ENCODE assay signal across 8 cellular contexts in the genomic region with DNA sequence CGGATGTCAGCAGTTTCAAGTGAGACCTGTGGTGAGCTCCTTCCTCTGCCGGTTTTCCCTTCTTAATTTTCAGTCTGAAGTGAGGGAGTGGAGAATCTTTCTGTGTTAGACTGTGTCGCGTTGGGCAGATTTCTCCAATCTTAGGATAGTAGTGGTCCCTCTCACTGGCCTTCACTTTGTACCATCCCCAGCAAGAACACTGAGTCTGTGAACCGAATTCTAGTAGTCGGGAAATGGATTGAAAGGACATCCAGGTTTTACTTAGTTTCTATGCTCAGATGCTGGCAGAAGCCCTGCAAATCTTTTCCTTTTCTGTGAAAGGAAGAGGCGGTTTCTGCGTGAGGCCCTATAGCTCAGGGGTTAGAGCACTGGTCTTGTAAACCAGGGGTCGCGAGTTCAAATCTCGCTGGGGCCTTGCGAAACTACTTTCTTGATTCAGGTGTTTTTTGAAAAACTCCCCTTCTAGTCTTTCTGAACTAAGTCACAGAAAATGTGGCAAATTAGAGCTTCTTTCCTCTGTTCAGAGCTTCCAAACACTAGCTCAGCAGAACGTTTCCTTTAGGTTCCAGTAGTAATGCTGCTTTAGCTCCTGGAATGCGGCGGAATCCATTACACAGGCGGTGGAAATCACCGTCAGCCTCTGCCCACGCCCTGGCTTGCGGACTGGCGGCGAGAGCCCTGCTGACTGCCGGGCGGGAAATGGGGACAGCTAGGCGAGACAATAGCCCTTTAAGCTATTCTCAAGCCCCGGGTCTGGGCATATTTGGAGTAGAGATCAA. TPM values are rescaled to one million over a fixed set of nuclear protein-coding genes. Genes with fewer than 3 reads are reported as not detected.
DNase-seq lines count a peak whose midpoint lies in the region; ATAC-seq, FAIRE-seq and TF ChIP-seq lines count a peak whose summit lies in the region.

No MANE protein-coding gene starts in this region.

- H3K4me3 Mint-ChIP-seq in endothelial cell (ENCODE audit: unreplicated experiment) = no peak overlapping the region

- TF ChIP-seq CTCF in endothelial cell (IDR thresholded peaks at IDR 0.05; ENCODE audit: unreplicated experiment) = no peak
- no peak for TF ChIP-seq CTCF in WERI-Rb-1 (IDR thresholded peaks at IDR 0.05; ENCODE audit: low read depth, low read length)

- H3K36me3 ChIP-seq in mesodermal cell (ENCODE audit: control insufficient read depth, insufficient read depth, low read length) = no peaks in the 10 kb centered on the region
- H3K36me3 ChIP-seq in WERI-Rb-1 = no peaks in the 10 kb centered on the region

- H3K27ac ChIP-seq in mesodermal cell (ENCODE audit: low read depth, low read length, severe bottlenecking) = peak overlapping the region; percentile 95
- no peak overlapping the region for H3K27ac ChIP-seq in WERI-Rb-1

- FAIRE-seq in GM12892 (lab: Jason Lieb, UNC) = peak; percentile 77

- peaks cover 9% of the 10 kb centered on the region for H3K4me1 Mint-ChIP-seq in endothelial cell (ENCODE audit: unreplicated experiment)

- H3K27me3 ChIP-seq in WERI-Rb-1 (ENCODE audit: insufficient read depth, low read depth, severe bottlenecking) = peaks cover 95% of the 10 kb centered on the region

- H3K4me1 ChIP-seq in mesodermal cell (ENCODE audit: control insufficient read depth, insufficient read depth, low read length, poor library complexity, severe bottlenecking) = peaks cover 5% of the 10 kb centered on the region

- H3K36me3 Mint-ChIP-seq in endothelial cell (ENCODE audit: low read depth, unreplicated experiment) = peaks cover 6% of the 10 kb centered on the region

- H3K9me3 ChIP-seq in mesodermal cell (ENCODE audit: control insufficient read depth, low read length) (no peaks in the 10 kb centered on the region), WERI-Rb-1 (ENCODE audit: severe bottlenecking) (peaks cover 29% of the 10 kb centered on the region)

- 0 to 1% methylated on average over 20 of the region's 25 CpGs for WGBS in mesodermal cell (ENCODE audit: insufficient coverage in 2 of 2), 2 experiments

- TF ChIP-seq POLR2A in GM12892 (IDR thresholded peaks at IDR 0.05; ENCODE audit: low read depth, low read length) = no peak

- no peak overlapping the region for H3K27ac Mint-ChIP-seq in endothelial cell (ENCODE audit: unreplicated experiment)

- peak overlapping the region; percentile 85 for H3K4me3 ChIP-seq in mesodermal cell (ENCODE audit: extremely low read depth, insufficient read depth, low read length, poor library complexity, severe bottlenecking)
- H3K4me3 ChIP-seq in WERI-Rb-1 (ENCODE audit: low read depth, low read length) = no peak overlapping the region

- peak; percentile 20 for ATAC-seq in HG03108 (IDR thresholded peaks at IDR 0.05; ENCODE audit: unreplicated experiment)

- no peak for DNase-seq in GM12892 (ENCODE audit: insufficient read length)
- peak; percentile 60 for DNase-seq in NK-92 treated with Interleukin-12 subunit alpha and Interleukin-12 subunit beta, amount 100 ng/mL, for 24 hours (lab: John Stamatoyannopoulos, UW)
- peak; percentile 81 to 83 for DNase-seq in activated CD8-positive, alpha-beta memory T cell treated with anti-CD3 and anti-CD28 coated beads for 4 hours (ENCODE audit: low read depth in 2 of 2)
- DNase-seq in endothelial cell (ENCODE audit: low spot score) = peak; percentile 84
- DNase-seq in stimulated activated CD8-positive, alpha-beta memory T cell treated with anti-CD3 and anti-CD28 coated beads, Interleukin-12 subunit alpha, Interleukin-12 subunit beta, amount 100 ng/mL, for 4 hours (ENCODE audit: low read depth) = peak; percentile 75
- DNase-seq in WERI-Rb-1 = no peak

- H3K27me3 Mint-ChIP-seq in endothelial cell (ENCODE audit: unreplicated experiment) = peaks cover 16% of the 10 kb centered on the region

- H3K9me3 Mint-ChIP-seq in endothelial cell (ENCODE audit: unreplicated experiment) = no peaks in the 10 kb centered on the region

RNA-seq across cellular contexts. Expression of a gene that starts 2.8 kb away (rescaled TPM):
- polyA plus RNA-seq in GM12892 (2012; ENCODE audit: missing spikeins) = 1.8 TPM
- total RNA-seq in endothelial cell (ENCODE audit: unreplicated experiment) = 1.0 TPM
- polyA plus RNA-seq in mesodermal cell (2013, experiment 1 of 2) = 6.3 TPM
- 6.3 TPM for polyA plus RNA-seq in mesodermal cell (2013, experiment 2 of 2)

RNA-seq across cellular contexts. Expression of a gene that starts 7.0 kb away (rescaled TPM):
- 1.2 TPM for polyA plus RNA-seq in GM12892 (2012; ENCODE audit: missing spikeins)
- 6.5 TPM for total RNA-seq in endothelial cell (ENCODE audit: unreplicated experiment)
- 5.7 TPM for polyA plus RNA-seq in mesodermal cell (2013, experiment 1 of 2)
- polyA plus RNA-seq in mesodermal cell (2013, experiment 2 of 2) = 5.8 TPM

RNA-seq across cellular contexts. Expression of a gene that starts 40.0 kb away (rescaled TPM):
- polyA plus RNA-seq in GM12892 (2012; ENCODE audit: missing spikeins) = not detected
- not detected for total RNA-seq in endothelial cell (ENCODE audit: unreplicated experiment)
- not detected for polyA plus RNA-seq in mesodermal cell (2013, experiment 1 of 2)
- polyA plus RNA-seq in mesodermal cell (2013, experiment 2 of 2) = not detected

Comparison
In these comparisons a context has a peak if more than half of its experiments do, and no peak if none do; other contexts are left out.
1. DNase-seq: peak in NK-92 treated with Interleukin-12 subunit alpha and Interleukin-12 subunit beta, amount 100 ng/mL, for 24 hours (single experiment), activated CD8-positive, alpha-beta memory T cell treated with anti-CD3 and anti-CD28 coated beads for 4 hours (2 of 2), endothelial cell (single experiment) and stimulated activated CD8-positive, alpha-beta memory T cell treated with anti-CD3 and anti-CD28 coated beads, Interleukin-12 subunit alpha, Interleukin-12 subunit beta, amount 100 ng/mL, for 4 hours (single experiment); none in GM12892 (single experiment) and WERI-Rb-1 (single experiment).